In the genomic region with DNA sequence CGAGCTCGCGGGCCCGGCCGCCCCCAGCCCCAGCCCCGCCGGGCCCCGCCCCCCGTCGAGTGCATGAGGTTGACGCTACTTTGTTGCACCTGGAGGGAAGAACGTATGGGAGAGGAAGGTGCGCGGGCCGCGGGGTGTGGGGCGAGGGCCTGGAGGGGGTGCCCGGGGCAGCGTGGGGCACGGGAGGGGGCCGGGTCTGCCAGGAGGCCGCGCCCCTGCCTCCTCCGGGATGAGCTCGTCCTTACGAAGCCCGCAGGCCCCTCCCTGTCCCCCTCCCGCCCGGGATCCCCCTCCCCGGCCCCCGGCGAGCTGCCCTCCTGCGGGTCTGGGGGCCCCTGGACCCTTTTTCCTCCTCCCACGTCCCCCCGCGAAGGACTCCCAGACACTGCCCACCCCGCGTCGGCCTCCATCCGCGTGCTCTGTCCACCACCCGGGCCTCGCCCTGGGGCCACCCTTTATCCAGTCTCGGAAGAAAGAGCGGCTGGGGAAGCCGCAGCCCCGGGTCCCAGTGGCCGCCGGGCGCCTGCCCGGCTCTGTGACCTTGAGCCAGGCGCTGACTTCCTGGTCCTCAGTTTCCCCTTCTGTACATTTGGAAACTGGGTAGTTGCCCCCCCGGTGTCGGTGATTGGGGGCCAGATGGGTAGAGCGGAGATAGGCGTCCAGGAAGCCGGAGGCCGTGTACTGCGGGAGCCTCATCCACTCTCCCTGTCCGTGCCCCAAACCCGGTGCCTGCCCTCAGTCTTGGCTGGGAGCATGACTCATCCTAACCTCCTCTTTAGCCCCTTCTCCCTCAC, we compare ENCODE assay signal across 8 cellular contexts. TPM values are rescaled to one million over a fixed set of nuclear protein-coding genes. Genes with fewer than 3 reads are reported as not detected.
A peak's percentile ranks its signal among the peaks of the same experiment; 100 is the strongest.
DNase-seq lines count a peak whose midpoint lies in the region; ATAC-seq and TF ChIP-seq lines count a peak whose summit lies in the region.

No MANE protein-coding gene starts in this region.

- no peaks in the 10 kb centered on the region for H3K9me3 ChIP-seq in CD8-positive, alpha-beta T cell (ENCODE audit: low read length)
- H3K9me3 ChIP-seq in breast epithelium, result no peaks in the 10 kb centered on the region

- DNase-seq in CD8-positive, alpha-beta T cell, result peak in 2 of 7 experiments; percentile 23 to 73
- DNase-seq in RPMI7951 (ENCODE audit: low read depth), result peak; percentile 82
- no peak for DNase-seq in breast epithelium (ENCODE audit: low spot score in 2 of 2)
- peak in 1 of 2 donors; percentile 37 for DNase-seq in left colon
- DNase-seq in stimulated activated CD8-positive, alpha-beta memory T cell treated with anti-CD3 and anti-CD28 coated beads, Interleukin-4, amount 100 ng/mL, for 48 hours, result peak; percentile 54
- no peak for DNase-seq in middle frontal gyrus (ENCODE audit: extremely low spot score, low spot score)

- TF ChIP-seq POLR2A in breast epithelium (IDR thresholded peaks at IDR 0.05), result no peak

- H3K9me3 Mint-ChIP-seq in CD8-positive, alpha-beta T cell, result no peaks in the 10 kb centered on the region

- intact Hi-C loops in CD8-positive, alpha-beta T cell (cut with DNase I, micrococcal nuclease), result loop anchor here (1.0 to 10.0 kb wide), 7 partner anchors 10 to 509 kb away; a partner anchor contains a TSS
- intact Hi-C loops in breast epithelium (cut with DNase I; ENCODE audit: low total_unique reads) (loop anchor here (2.0 kb wide), 1 partner anchor 315 kb away; no protein-coding TSS in a partner anchor), left colon (cut with DNase I, micrococcal nuclease) (no loop called here)

- no peaks in the 10 kb centered on the region for H3K27me3 Mint-ChIP-seq in CD8-positive, alpha-beta T cell (ENCODE audit: low read depth)

- no peaks in the 10 kb centered on the region for H3K36me3 ChIP-seq in CD8-positive, alpha-beta T cell (ENCODE audit: insufficient read depth, low read length)
- H3K36me3 ChIP-seq in breast epithelium, result no peaks in the 10 kb centered on the region

- no peak overlapping the region for H3K27ac Mint-ChIP-seq in CD8-positive, alpha-beta T cell

- H3K4me3 ChIP-seq in CD8-positive, alpha-beta T cell (ENCODE audit: low read depth, low read length), result peak overlapping the region; percentile 61
- peak overlapping the region; percentile 74 to 84 (median 79) for H3K4me3 ChIP-seq in breast epithelium

- peaks cover 9% of the 10 kb centered on the region for H3K4me1 Mint-ChIP-seq in CD8-positive, alpha-beta T cell (ENCODE audit: low read depth)

- CTCF ChIA-PET in CD8-positive, alpha-beta T cell (lab: Charles Lee), result interaction anchor here (0.8 to 0.9 kb wide), 2 partner anchors 16 to 317 kb away, joined by 3 read pairs; no protein-coding TSS in a partner anchor

- peak overlapping the region; percentile 81 for H3K4me3 Mint-ChIP-seq in CD8-positive, alpha-beta T cell

- peaks cover 12% of the 10 kb centered on the region for H3K4me1 ChIP-seq in CD8-positive, alpha-beta T cell (ENCODE audit: insufficient read depth, low read length)
- peaks cover 7% of the 10 kb centered on the region in 2 donors for H3K4me1 ChIP-seq in breast epithelium

- no peaks in the 10 kb centered on the region for H3K27me3 ChIP-seq in CD8-positive, alpha-beta T cell (ENCODE audit: insufficient read depth, low read length)
- no peaks in the 10 kb centered on the region for H3K27me3 ChIP-seq in breast epithelium

- TF ChIP-seq CTCF in CD8-positive, alpha-beta T cell (IDR thresholded peaks at IDR 0.05), result no peak
- TF ChIP-seq CTCF in breast epithelium (IDR thresholded peaks at IDR 0.05), result no peak

- no peak overlapping the region for H3K27ac ChIP-seq in CD8-positive, alpha-beta T cell (ENCODE audit: low read depth, low read length)
- H3K27ac ChIP-seq in breast epithelium, result peak overlapping the region; percentile 71 to 84

- ATAC-seq in CD8-positive, alpha-beta T cell, result peak; percentile 66
- ATAC-seq in GM19452 (IDR thresholded peaks at IDR 0.05; ENCODE audit: unreplicated experiment), result peak; percentile 47
- ATAC-seq in HG03521 (IDR thresholded peaks at IDR 0.05; ENCODE audit: unreplicated experiment), result peak; percentile 43
- peak; percentile 60 for ATAC-seq in left colon

- POLR2A ChIA-PET in CD8-positive, alpha-beta T cell (lab: Charles Lee), result interaction anchor here (0.7 to 2.7 kb wide), 3 partner anchors 10 to 308 kb away, joined by 4 to 11 read pairs (median 9); a partner anchor contains a TSS

- peaks cover 11% of the 10 kb centered on the region for H3K36me3 Mint-ChIP-seq in CD8-positive, alpha-beta T cell

RNA-seq across cellular contexts. Expression of a gene that starts 0.5 kb away (rescaled TPM):
- 10 to 100 TPM; 12.8 to 13.7 TPM for total RNA-seq in CD8-positive, alpha-beta T cell
- 48.9 and 49.9 TPM in 2 replicates for total RNA-seq in RPMI7951 (2014; rRNA removed; shearing (Covaris generic))
- total RNA-seq in breast epithelium (10 to 100 TPM; 18.0 to 18.6 (median 18.1) TPM), left colon (10 to 100 TPM; 12.2 to 14.3 TPM)

RNA-seq across cellular contexts. Expression of a gene that starts 56.2 kb away (rescaled TPM):
- not detected for total RNA-seq in CD8-positive, alpha-beta T cell
- total RNA-seq in RPMI7951 (2014; rRNA removed; shearing (Covaris generic)), result 0.12 and 0.59 TPM in 2 replicates
- total RNA-seq in breast epithelium, result 100 to 1,000 TPM in 1 of 3 donors, 10 to 100 TPM in 2; 25.9 to 134 (median 31.8) TPM
- 10 to 100 TPM; 10.3 to 15.0 TPM for total RNA-seq in left colon

Comparison
In these comparisons a context has a peak if more than half of its experiments do, and no peak if none do; other contexts are left out.
1. DNase-seq: peak in RPMI7951 (single experiment) and stimulated activated CD8-positive, alpha-beta memory T cell treated with anti-CD3 and anti-CD28 coated beads, Interleukin-4, amount 100 ng/mL, for 48 hours (single experiment); none in breast epithelium (0 of 2) and middle frontal gyrus (single experiment).
2. intact Hi-C loops: an anchor here in CD8-positive, alpha-beta T cell (1.0 to 10.0 kb wide) and breast epithelium (2.0 kb wide); none called in left colon.
3. Peak in every context shown above with its lines, with median percentiles within 50 percentile points of each other: ATAC-seq.